8 cellular contexts compared by ENCODE assay signal in the genomic region with DNA sequence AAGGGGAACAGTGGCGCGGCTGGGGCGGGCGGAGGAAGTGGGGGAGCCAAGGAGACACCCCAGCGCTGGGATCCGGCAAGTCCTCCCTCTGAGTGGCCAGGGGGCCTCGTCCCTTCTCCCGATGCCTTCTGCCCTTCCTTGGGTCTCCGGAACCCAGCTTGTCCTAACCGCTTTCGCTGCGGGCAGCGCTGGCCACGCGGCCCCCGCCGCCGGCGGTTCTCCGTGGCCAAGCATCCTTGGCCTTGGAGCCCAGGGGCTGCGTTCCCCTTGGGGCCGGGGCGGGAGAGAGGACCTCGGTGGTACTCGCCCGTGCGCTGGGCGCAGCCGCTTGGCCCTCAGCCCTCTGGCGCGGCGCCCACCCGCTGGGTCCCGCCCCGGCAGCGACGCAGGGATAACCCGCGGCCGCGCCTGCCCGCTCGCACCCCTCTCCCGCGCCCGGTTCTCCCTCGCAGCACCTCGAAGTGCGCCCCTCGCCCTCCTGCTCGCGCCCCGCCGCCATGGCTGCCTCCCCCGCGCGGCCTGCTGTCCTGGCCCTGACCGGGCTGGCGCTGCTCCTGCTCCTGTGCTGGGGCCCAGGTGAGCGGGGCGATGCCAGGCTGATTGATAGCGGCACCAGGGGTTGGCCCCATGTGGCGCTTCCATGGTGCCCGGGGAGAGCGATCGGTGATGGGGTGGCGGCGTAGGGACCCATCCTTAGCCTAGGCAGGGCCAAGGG.
DNase-seq lines count a peak whose midpoint lies in the region; ATAC-seq and TF ChIP-seq lines count a peak whose summit lies in the region.

No MANE protein-coding gene starts in this region.

- H3K9me3 Mint-ChIP-seq in activated CD8-positive, alpha-beta T cell treated with anti-CD3 and anti-CD28 coated beads, Interleukin-2, amount 10 ng/mL, durations not matched to agents 7 days and 5 days (ENCODE audit: insufficient read depth) = no peaks in the 10 kb centered on the region
- H3K9me3 Mint-ChIP-seq in chondrocyte (ENCODE audit: low read depth) = peaks cover 4% of the 10 kb centered on the region
- H3K9me3 Mint-ChIP-seq in memory B cell = no peaks in the 10 kb centered on the region
- peaks cover 7 to 8% of the 10 kb centered on the region in 2 donors for H3K9me3 Mint-ChIP-seq in stimulated activated naive CD8-positive, alpha-beta T cell treated with anti-CD3 and anti-CD28 coated beads, Interleukin-15, amount 100 ng/mL, for 72 hours

- peaks cover 11% of the 10 kb centered on the region for H3K36me3 Mint-ChIP-seq in activated CD8-positive, alpha-beta T cell treated with anti-CD3 and anti-CD28 coated beads, Interleukin-2, amount 10 ng/mL, durations not matched to agents 7 days and 5 days (ENCODE audit: low read depth)
- no peaks in the 10 kb centered on the region for H3K36me3 Mint-ChIP-seq in chondrocyte (ENCODE audit: low read depth)
- H3K36me3 Mint-ChIP-seq in memory B cell = no peaks in the 10 kb centered on the region

- CTCF ChIA-PET in activated CD8-positive, alpha-beta T cell treated with anti-CD3 and anti-CD28 coated beads, Interleukin-2, amount 10 ng/mL, durations not matched to agents 7 days and 5 days (lab: Charles Lee) = interaction anchor here (3.1 kb wide), 1 partner anchor 13 kb away, joined by 9 read pairs; no protein-coding TSS in a partner anchor

- POLR2A ChIA-PET in activated CD8-positive, alpha-beta T cell treated with anti-CD3 and anti-CD28 coated beads, Interleukin-2, amount 10 ng/mL, durations not matched to agents 7 days and 5 days (lab: Charles Lee) = no interaction called here

- peak overlapping the region; percentile 51 for H3K4me3 Mint-ChIP-seq in activated CD8-positive, alpha-beta T cell treated with anti-CD3 and anti-CD28 coated beads, Interleukin-2, amount 10 ng/mL, durations not matched to agents 7 days and 5 days
- peak overlapping the region; percentile 51 for H3K4me3 Mint-ChIP-seq in chondrocyte (ENCODE audit: unreplicated experiment)
- peak overlapping the region; percentile 41 for H3K4me3 Mint-ChIP-seq in memory B cell
- peak overlapping the region; percentile 74 to 84 for H3K4me3 Mint-ChIP-seq in stimulated activated naive CD8-positive, alpha-beta T cell treated with anti-CD3 and anti-CD28 coated beads, Interleukin-15, amount 100 ng/mL, for 72 hours

- no peak for DNase-seq in activated CD8-positive, alpha-beta T cell treated with anti-CD3 and anti-CD28 coated beads, Interleukin-2, amount 10 ng/mL, durations not matched to agents 7 days and 5 days
- no peak for DNase-seq in chondrocyte (ENCODE audit: low spot score)
- DNase-seq in memory B cell (ENCODE audit: low spot score in 2 of 2) = no peak
- DNase-seq in stimulated activated naive CD8-positive, alpha-beta T cell treated with anti-CD3 and anti-CD28 coated beads, Interleukin-15, amount 100 ng/mL, for 72 hours = peak; percentile 35 to 41
- DNase-seq in OCI-M2 (lab: John Stamatoyannopoulos, UW; ENCODE audit: unreplicated experiment) = no peak

- peaks cover 18% of the 10 kb centered on the region for H3K27me3 Mint-ChIP-seq in activated CD8-positive, alpha-beta T cell treated with anti-CD3 and anti-CD28 coated beads, Interleukin-2, amount 10 ng/mL, durations not matched to agents 7 days and 5 days (ENCODE audit: low read depth)
- H3K27me3 Mint-ChIP-seq in chondrocyte (ENCODE audit: low read depth) (peaks cover 15% of the 10 kb centered on the region), memory B cell (peaks cover 11% of the 10 kb centered on the region)
- H3K27me3 Mint-ChIP-seq in stimulated activated naive CD8-positive, alpha-beta T cell treated with anti-CD3 and anti-CD28 coated beads, Interleukin-15, amount 100 ng/mL, for 72 hours = peaks cover 11% of the 10 kb centered on the region

- H3K4me1 Mint-ChIP-seq in activated CD8-positive, alpha-beta T cell treated with anti-CD3 and anti-CD28 coated beads, Interleukin-2, amount 10 ng/mL, durations not matched to agents 7 days and 5 days (ENCODE audit: low read depth) = peaks cover 26% of the 10 kb centered on the region
- H3K4me1 Mint-ChIP-seq in chondrocyte (ENCODE audit: low read depth) = peaks cover 13% of the 10 kb centered on the region
- H3K4me1 Mint-ChIP-seq in memory B cell = no peaks in the 10 kb centered on the region
- peaks cover 47% of the 10 kb centered on the region for H3K4me1 Mint-ChIP-seq in stimulated activated naive CD8-positive, alpha-beta T cell treated with anti-CD3 and anti-CD28 coated beads, Interleukin-15, amount 100 ng/mL, for 72 hours

- ATAC-seq in activated CD8-positive, alpha-beta T cell treated with anti-CD3 and anti-CD28 coated beads, Interleukin-2, amount 10 ng/mL, durations not matched to agents 7 days and 5 days = peak; percentile 76
- ATAC-seq in memory B cell (ENCODE audit: low read depth) (no peak), GM21576 (IDR thresholded peaks at IDR 0.05; ENCODE audit: unreplicated experiment) (no peak), HG03025 (IDR thresholded peaks at IDR 0.05; ENCODE audit: low FRiP score, unreplicated experiment) (no peak), GM21423 (IDR thresholded peaks at IDR 0.05; ENCODE audit: unreplicated experiment) (no peak)
- peak; percentile 82 for ATAC-seq in stimulated activated naive CD8-positive, alpha-beta T cell treated with anti-CD3 and anti-CD28 coated beads, Interleukin-15, amount 100 ng/mL, for 72 hours

- peak overlapping the region; percentile 56 for H3K27ac Mint-ChIP-seq in activated CD8-positive, alpha-beta T cell treated with anti-CD3 and anti-CD28 coated beads, Interleukin-2, amount 10 ng/mL, durations not matched to agents 7 days and 5 days
- no peak overlapping the region for H3K27ac Mint-ChIP-seq in chondrocyte (ENCODE audit: unreplicated experiment)
- no peak overlapping the region for H3K27ac Mint-ChIP-seq in memory B cell
- H3K27ac Mint-ChIP-seq in stimulated activated naive CD8-positive, alpha-beta T cell treated with anti-CD3 and anti-CD28 coated beads, Interleukin-15, amount 100 ng/mL, for 72 hours = peak overlapping the region; percentile 83 to 84

- no peak for TF ChIP-seq CTCF in chondrocyte (IDR thresholded peaks at IDR 0.05)

Comparison
In these comparisons a context has a peak if more than half of its experiments do, and no peak if none do; other contexts are left out.
1. ATAC-seq: peak in activated CD8-positive, alpha-beta T cell treated with anti-CD3 and anti-CD28 coated beads, Interleukin-2, amount 10 ng/mL, durations not matched to agents 7 days and 5 days (single experiment) and stimulated activated naive CD8-positive, alpha-beta T cell treated with anti-CD3 and anti-CD28 coated beads, Interleukin-15, amount 100 ng/mL, for 72 hours (single experiment); none in memory B cell (single experiment), GM21576 (single experiment), HG03025 (single experiment) and GM21423 (single experiment).
2. DNase-seq: peak in stimulated activated naive CD8-positive, alpha-beta T cell treated with anti-CD3 and anti-CD28 coated beads, Interleukin-15, amount 100 ng/mL, for 72 hours (2 of 2); none in activated CD8-positive, alpha-beta T cell treated with anti-CD3 and anti-CD28 coated beads, Interleukin-2, amount 10 ng/mL, durations not matched to agents 7 days and 5 days (single experiment), chondrocyte (single experiment), memory B cell (0 of 2) and OCI-M2 (single experiment).
3. H3K27ac Mint-ChIP-seq: peak in activated CD8-positive, alpha-beta T cell treated with anti-CD3 and anti-CD28 coated beads, Interleukin-2, amount 10 ng/mL, durations not matched to agents 7 days and 5 days (single experiment) and stimulated activated naive CD8-positive, alpha-beta T cell treated with anti-CD3 and anti-CD28 coated beads, Interleukin-15, amount 100 ng/mL, for 72 hours (2 of 2); none in chondrocyte (single experiment) and memory B cell (single experiment).
4. Peak in every context shown above with its lines, with median percentiles within 50 percentile points of each other: H3K4me3 Mint-ChIP-seq.